ENCODE assay signal across 15 cellular contexts in the genomic region with DNA sequence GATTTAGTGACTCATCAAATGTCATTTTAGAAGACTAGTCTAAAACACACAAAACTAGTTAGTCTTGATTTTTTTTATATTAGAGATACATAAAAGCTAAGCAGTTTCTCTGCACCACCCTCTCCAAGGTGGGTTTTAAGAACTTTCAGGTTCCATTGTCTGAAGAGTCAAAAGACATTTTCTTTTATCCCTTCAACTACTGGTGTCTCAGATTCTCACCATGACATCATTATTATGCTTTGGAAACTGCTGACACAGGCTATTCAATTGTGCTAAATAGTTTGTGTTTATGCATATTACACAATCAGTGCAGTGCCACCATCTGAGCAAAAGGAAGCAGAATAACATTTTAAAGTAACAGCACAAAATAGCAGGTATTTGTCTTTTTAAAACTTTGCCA. TPM values are rescaled to one million over a fixed set of nuclear protein-coding genes. Genes with fewer than 3 reads are reported as not detected.
DNase-seq lines count a peak whose midpoint lies in the region; ATAC-seq and TF ChIP-seq lines count a peak whose summit lies in the region.
"Had no signal": no experiment of that assay in that cellular context is flagged by ENCODE, and none has a peak within 500 bp of the region (broad histone marks: within the 10 kb centered on the region; RNA-seq: fewer than 3 reads in every experiment).

No MANE protein-coding gene starts in this region.

- peaks cover 3% of the 10 kb centered on the region for H3F3A ChIP-seq in neural progenitor cell (ENCODE audit: low read depth)

- no peak overlapping the region for H2AFZ ChIP-seq in neural progenitor cell (replicated peaks)

- H4K20me1 ChIP-seq in neural progenitor cell (ENCODE audit: low read depth), result peaks cover 91% of the 10 kb centered on the region

- no peak overlapping the region for H3K4me3 ChIP-seq in neural progenitor cell

- H3K27me3 ChIP-seq in neural progenitor cell, result no peaks in the 10 kb centered on the region

- peak overlapping the region; percentile 40 for H3K27ac ChIP-seq in neural progenitor cell

- H3K9me3 Mint-ChIP-seq in endothelial cell (ENCODE audit: unreplicated experiment) (no peaks in the 10 kb centered on the region), neural progenitor cell (no peaks in the 10 kb centered on the region), glutamatergic neuron (ENCODE audit: unreplicated experiment) (no peaks in the 10 kb centered on the region)
- H3K9me3 Mint-ChIP-seq: activated naive CD8-positive, alpha-beta T cell treated with anti-CD3 and anti-CD28 coated beads for 36 hours; effector memory CD8-positive, alpha-beta T cell; immature natural killer cell; natural killer cell treated with Interleukin-12 subunit alpha and Interleukin-12 subunit beta and Interleukin-15 and Interleukin-18, amount 100 ng/mL, for 72 hours had no signal

- peak overlapping the region; percentile 19 for H3K4me2 ChIP-seq in neural progenitor cell

- ATAC-seq in HG02884 (IDR thresholded peaks at IDR 0.05; ENCODE audit: unreplicated experiment), result no peak
- ATAC-seq: effector memory CD8-positive, alpha-beta T cell; natural killer cell treated with Interleukin-12 subunit alpha and Interleukin-12 subunit beta and Interleukin-15 and Interleukin-18, amount 100 ng/mL, for 72 hours had no signal

- H3K79me2 ChIP-seq in neural progenitor cell (ENCODE audit: low read depth), result peaks cover 100% of the 10 kb centered on the region

- H3K27ac Mint-ChIP-seq in endothelial cell (ENCODE audit: unreplicated experiment) (peak overlapping the region; percentile 62), neural progenitor cell (peak overlapping the region; percentile 14), glutamatergic neuron (ENCODE audit: unreplicated experiment) (no peak overlapping the region)
- H3K27ac Mint-ChIP-seq: activated naive CD8-positive, alpha-beta T cell treated with anti-CD3 and anti-CD28 coated beads for 36 hours; effector memory CD8-positive, alpha-beta T cell; immature natural killer cell; natural killer cell treated with Interleukin-12 subunit alpha and Interleukin-12 subunit beta and Interleukin-15 and Interleukin-18, amount 100 ng/mL, for 72 hours had no signal

- H3K9me3 ChIP-seq in neural progenitor cell (ENCODE audit: low read depth), result no peaks in the 10 kb centered on the region

- DNase-seq in H4 (ENCODE audit: low spot score) (peak; percentile 88), OCI-M1 (lab: John Stamatoyannopoulos, UW) (peak; percentile 37), endothelial cell (ENCODE audit: low spot score) (no peak), neural progenitor cell (ENCODE audit: low spot score) (no peak), DMS79 (lab: John Stamatoyannopoulos, UW) (no peak), ACHN (no peak), glutamatergic neuron (no peak)
- DNase-seq: activated naive CD8-positive, alpha-beta T cell treated with anti-CD3 and anti-CD28 coated beads for 36 hours; COR-L47; effector memory CD8-positive, alpha-beta T cell; immature natural killer cell; NCI-H1105; T-helper 9 cell had no signal

- H3K36me3 ChIP-seq in neural progenitor cell, result no peaks in the 10 kb centered on the region

- no peak overlapping the region for H3K9ac ChIP-seq in neural progenitor cell

- H3K4me3 Mint-ChIP-seq in endothelial cell (ENCODE audit: unreplicated experiment) (no peak overlapping the region), neural progenitor cell (no peak overlapping the region), glutamatergic neuron (ENCODE audit: unreplicated experiment) (no peak overlapping the region)
- H3K4me3 Mint-ChIP-seq: activated naive CD8-positive, alpha-beta T cell treated with anti-CD3 and anti-CD28 coated beads for 36 hours; effector memory CD8-positive, alpha-beta T cell; immature natural killer cell; natural killer cell treated with Interleukin-12 subunit alpha and Interleukin-12 subunit beta and Interleukin-15 and Interleukin-18, amount 100 ng/mL, for 72 hours had no signal

- peaks cover 5% of the 10 kb centered on the region for H3K27me3 Mint-ChIP-seq in endothelial cell (ENCODE audit: unreplicated experiment)
- H3K27me3 Mint-ChIP-seq in neural progenitor cell (ENCODE audit: insufficient read depth, low read depth), result peaks cover 3% of the 10 kb centered on the region
- H3K27me3 Mint-ChIP-seq in glutamatergic neuron (ENCODE audit: unreplicated experiment), result no peaks in the 10 kb centered on the region
- H3K27me3 Mint-ChIP-seq: activated naive CD8-positive, alpha-beta T cell treated with anti-CD3 and anti-CD28 coated beads for 36 hours had no signal

- H3K36me3 Mint-ChIP-seq in endothelial cell (ENCODE audit: low read depth, unreplicated experiment), result peaks cover 21% of the 10 kb centered on the region
- H3K36me3 Mint-ChIP-seq in neural progenitor cell, result peaks cover 37% of the 10 kb centered on the region
- H3K36me3 Mint-ChIP-seq in glutamatergic neuron (ENCODE audit: unreplicated experiment), result peaks cover 6% of the 10 kb centered on the region
- H3K36me3 Mint-ChIP-seq: activated naive CD8-positive, alpha-beta T cell treated with anti-CD3 and anti-CD28 coated beads for 36 hours; immature natural killer cell; natural killer cell treated with Interleukin-12 subunit alpha and Interleukin-12 subunit beta and Interleukin-15 and Interleukin-18, amount 100 ng/mL, for 72 hours had no signal

- H3K4me1 Mint-ChIP-seq in endothelial cell (ENCODE audit: unreplicated experiment) (peaks cover 37% of the 10 kb centered on the region), neural progenitor cell (peaks cover 21% of the 10 kb centered on the region), glutamatergic neuron (ENCODE audit: low read depth, unreplicated experiment) (peaks cover 1% of the 10 kb centered on the region)
- H3K4me1 Mint-ChIP-seq: immature natural killer cell had no signal

- in situ Hi-C loops in ACHN (cut with HindIII; ENCODE audit: low pct_ligation_motif_present, low pct_unique_long_range_greater_than_20kb, low sequenced_read_pairs), result no loop called here

- H3K4me1 ChIP-seq in neural progenitor cell, result peaks cover 14% of the 10 kb centered on the region

- TF ChIP-seq CTCF in endothelial cell (IDR thresholded peaks at IDR 0.05; ENCODE audit: unreplicated experiment) (no peak), neural progenitor cell (IDR thresholded peaks at IDR 0.05) (no peak), glutamatergic neuron (IDR thresholded peaks at IDR 0.05; ENCODE audit: partially characterized antibody, unreplicated experiment) (no peak)

RNA-seq across cellular contexts. Expression of a gene that starts 52.2 kb away (rescaled TPM):
- total RNA-seq in H4 (2014; rRNA removed; shearing (Covaris generic)), result 68.8 and 110 TPM in 2 replicates
- total RNA-seq in endothelial cell (ENCODE audit: unreplicated experiment) (92.8 TPM), neural progenitor cell (ENCODE audit: low replicate concordance) (172 and 242 TPM in 2 replicates), glutamatergic neuron (ENCODE audit: unreplicated experiment) (47.0 TPM)

Comparison
In these comparisons a context has a peak if more than half of its experiments do, and no peak if none do; other contexts are left out.
1. DNase-seq: peak in H4 (single experiment) and OCI-M1 (single experiment); none in endothelial cell (single experiment), neural progenitor cell (single experiment), DMS79 (single experiment), ACHN (single experiment) and glutamatergic neuron (single experiment).